ENCODE assay signal across 8 cellular contexts in genomic region chr22:30648825-30649224, GRCh38. TPM values are rescaled to one million over a fixed set of nuclear protein-coding genes. Genes with fewer than 3 reads are reported as not detected.
A peak's percentile ranks its signal among the peaks of the same experiment; 100 is the strongest.
DNase-seq lines count a peak whose midpoint lies in the region; ATAC-seq and TF ChIP-seq lines count a peak whose summit lies in the region.
"Had no signal": no experiment of that assay in that cellular context is flagged by ENCODE, and none has a peak within 500 bp of the region (broad histone marks: within the 10 kb centered on the region; RNA-seq: fewer than 3 reads in every experiment).

No MANE protein-coding gene starts in this region.

- ATAC-seq in stimulated activated naive CD8-positive, alpha-beta T cell treated with anti-CD3 and anti-CD28 coated beads, Interleukin-15, amount 100 ng/mL, for 72 hours: no peak

- H3K27ac Mint-ChIP-seq in activated naive CD4-positive, alpha-beta T cell treated with anti-CD3 and anti-CD28 coated beads, Interleukin-2, amount 10 ng/mL, durations not matched to agents 7 days and 5 days: peak overlapping the region; percentile 75
- peak overlapping the region; percentile 45 for H3K27ac Mint-ChIP-seq in chondrocyte (ENCODE audit: unreplicated experiment)
- peak overlapping the region; percentile 92 to 94 for H3K27ac Mint-ChIP-seq in stimulated activated naive CD8-positive, alpha-beta T cell treated with anti-CD3 and anti-CD28 coated beads, Interleukin-15, amount 100 ng/mL, for 72 hours

- CTCF ChIA-PET in activated naive CD4-positive, alpha-beta T cell treated with anti-CD3 and anti-CD28 coated beads, Interleukin-2, amount 10 ng/mL, durations not matched to agents 7 days and 5 days (lab: Charles Lee): interaction anchor here (1.1 to 3.2 kb wide), 6 partner anchors 12 to 106 kb away, joined by 3 to 24 read pairs (median 4); partner anchors contain the start of gene SLC35E4

- no peaks in the 10 kb centered on the region for H3K36me3 Mint-ChIP-seq in activated naive CD4-positive, alpha-beta T cell treated with anti-CD3 and anti-CD28 coated beads, Interleukin-2, amount 10 ng/mL, durations not matched to agents 7 days and 5 days
- H3K36me3 Mint-ChIP-seq in chondrocyte (ENCODE audit: low read depth): no peaks in the 10 kb centered on the region

- H3K9me3 Mint-ChIP-seq in activated naive CD4-positive, alpha-beta T cell treated with anti-CD3 and anti-CD28 coated beads, Interleukin-2, amount 10 ng/mL, durations not matched to agents 7 days and 5 days: no peaks in the 10 kb centered on the region
- no peaks in the 10 kb centered on the region for H3K9me3 Mint-ChIP-seq in chondrocyte (ENCODE audit: low read depth)
- H3K9me3 Mint-ChIP-seq in stimulated activated naive CD8-positive, alpha-beta T cell treated with anti-CD3 and anti-CD28 coated beads, Interleukin-15, amount 100 ng/mL, for 72 hours: no peaks in the 10 kb centered on the region

- H3K4me1 Mint-ChIP-seq in activated naive CD4-positive, alpha-beta T cell treated with anti-CD3 and anti-CD28 coated beads, Interleukin-2, amount 10 ng/mL, durations not matched to agents 7 days and 5 days: peaks cover 35% of the 10 kb centered on the region
- H3K4me1 Mint-ChIP-seq in chondrocyte (ENCODE audit: low read depth): peaks cover 10% of the 10 kb centered on the region
- H3K4me1 Mint-ChIP-seq in stimulated activated naive CD8-positive, alpha-beta T cell treated with anti-CD3 and anti-CD28 coated beads, Interleukin-15, amount 100 ng/mL, for 72 hours: peaks cover 60% of the 10 kb centered on the region

- no peak for DNase-seq in activated naive CD4-positive, alpha-beta T cell treated with anti-CD3 and anti-CD28 coated beads, Interleukin-2, amount 10 ng/mL, durations not matched to agents 7 days and 5 days
- DNase-seq in activated naive CD4-positive, alpha-beta T cell treated with Interleukin-2 at 50 U/mL for 16 hours: no peak
- DNase-seq in chondrocyte (ENCODE audit: low spot score) (no peak), NCI-H1092 (lab: John Stamatoyannopoulos, UW) (no peak)
- no peak for DNase-seq in stimulated activated naive CD8-positive, alpha-beta T cell treated with anti-CD3 and anti-CD28 coated beads, Interleukin-15, amount 100 ng/mL, for 72 hours
- no peak for DNase-seq in activated CD4-positive, CD25-positive, alpha-beta regulatory T cell treated with anti-CD3 and anti-CD28 coated beads, Interleukin-2, amount 50 U/mL, for 72 hours
- DNase-seq: DND-41, MM.1S had no signal

- H3K4me3 Mint-ChIP-seq in activated naive CD4-positive, alpha-beta T cell treated with anti-CD3 and anti-CD28 coated beads, Interleukin-2, amount 10 ng/mL, durations not matched to agents 7 days and 5 days: no peak overlapping the region
- no peak overlapping the region for H3K4me3 Mint-ChIP-seq in chondrocyte (ENCODE audit: unreplicated experiment)
- peak overlapping the region in 1 of 2 donors; percentile 10 for H3K4me3 Mint-ChIP-seq in stimulated activated naive CD8-positive, alpha-beta T cell treated with anti-CD3 and anti-CD28 coated beads, Interleukin-15, amount 100 ng/mL, for 72 hours

- H3K27me3 Mint-ChIP-seq in activated naive CD4-positive, alpha-beta T cell treated with anti-CD3 and anti-CD28 coated beads, Interleukin-2, amount 10 ng/mL, durations not matched to agents 7 days and 5 days: no peaks in the 10 kb centered on the region
- no peaks in the 10 kb centered on the region for H3K27me3 Mint-ChIP-seq in chondrocyte (ENCODE audit: low read depth)
- no peaks in the 10 kb centered on the region for H3K27me3 Mint-ChIP-seq in stimulated activated naive CD8-positive, alpha-beta T cell treated with anti-CD3 and anti-CD28 coated beads, Interleukin-15, amount 100 ng/mL, for 72 hours

- TF ChIP-seq CTCF in chondrocyte (IDR thresholded peaks at IDR 0.05): no peak

RNA-seq across cellular contexts. Expression of gene SLC35E4, which starts 13.2 kb away (rescaled TPM):
- total RNA-seq in chondrocyte: 5.3 to 7.9 TPM (median 7.6 TPM) in 3 replicates

RNA-seq across cellular contexts. Expression of gene DUSP18, which starts 18.9 kb away (rescaled TPM):
- 7.6 to 9.4 TPM (median 9.0 TPM) in 3 replicates for total RNA-seq in chondrocyte

RNA-seq across cellular contexts. Expression of gene TCN2, which starts 41.9 kb away (rescaled TPM):
- 10.4 to 14.9 TPM (median 11.5 TPM) in 3 replicates for total RNA-seq in chondrocyte

RNA-seq across cellular contexts. Expression of gene OSBP2, which starts 45.8 kb away (rescaled TPM):
- total RNA-seq in chondrocyte: 1.9 to 3.6 TPM (median 2.4 TPM) in 3 replicates

RNA-seq across cellular contexts. Expression of gene PES1, which starts 57.1 kb away (rescaled TPM):
- total RNA-seq in chondrocyte: 53.6 to 61.7 TPM (median 56.4 TPM) in 3 replicates
